In the genomic region with DNA sequence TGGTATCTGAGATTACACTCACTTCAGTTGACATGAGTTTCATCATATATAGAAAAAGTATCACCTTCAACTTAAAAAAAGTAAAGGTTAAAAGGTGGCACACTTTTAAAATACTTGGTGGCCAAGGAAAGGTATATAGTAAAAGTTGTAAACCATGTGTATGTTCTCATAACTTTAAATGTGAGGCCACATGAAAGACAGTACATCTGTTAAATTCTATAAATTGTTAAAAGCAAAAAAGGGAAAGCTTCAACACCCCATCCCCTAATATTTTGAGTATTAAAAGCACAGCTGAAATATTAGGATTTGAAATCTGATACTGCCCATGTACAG, we compare ENCODE assay signal across 8 cellular contexts. TPM values are rescaled to one million over a fixed set of nuclear protein-coding genes. Genes with fewer than 3 reads are reported as not detected.
A peak's percentile ranks its signal among the peaks of the same experiment; 100 is the strongest.
DNase-seq lines count a peak whose midpoint lies in the region; ATAC-seq and TF ChIP-seq lines count a peak whose summit lies in the region.

No MANE protein-coding gene starts in this region.

- H3K4me1 ChIP-seq in A673 (ENCODE audit: insufficient read depth, low read length, poor library complexity, severe bottlenecking), result peaks cover 55% of the 10 kb centered on the region

- peak overlapping the region; percentile 90 to 98 (median 94) for H3K4me3 Mint-ChIP-seq in IgD-negative memory B cell
- H3K4me3 Mint-ChIP-seq in central memory CD8-positive, alpha-beta T cell, result peak overlapping the region; percentile 93
- H3K4me3 Mint-ChIP-seq in naive thymus-derived CD8-positive, alpha-beta T cell, result peak overlapping the region; percentile 90 to 99 (median 92)

- H3K4me1 Mint-ChIP-seq in IgD-negative memory B cell, result peaks cover 60 to 76% (median 61%) of the 10 kb centered on the region in 3 donors
- peaks cover 73% of the 10 kb centered on the region for H3K4me1 Mint-ChIP-seq in central memory CD8-positive, alpha-beta T cell
- H3K4me1 Mint-ChIP-seq in naive thymus-derived CD8-positive, alpha-beta T cell, result peaks cover 37 to 82% (median 73%) of the 10 kb centered on the region in 4 donors

- intact Hi-C loops in A673 (cut with micrococcal nuclease; ENCODE audit: unreplicated experiment), result loop anchor here (5.0 to 10.0 kb wide), 2 partner anchors 478 to 490 kb away; no protein-coding TSS in a partner anchor

- peak overlapping the region; percentile 58 for H3K4me3 ChIP-seq in A673 (ENCODE audit: low read depth, low read length, poor library complexity, severe bottlenecking)

- BruUV-seq in A673 (replicated peaks; lab: Mats Ljungman, UMichigan), result no TSS peak

- peak overlapping the region; percentile 82 for H3K27ac ChIP-seq in A673 (ENCODE audit: low read depth, low read length, poor library complexity, severe bottlenecking)

- peaks cover 0 to 1% (median 0%) of the 10 kb centered on the region in 3 donors for H3K9me3 Mint-ChIP-seq in IgD-negative memory B cell
- H3K9me3 Mint-ChIP-seq in central memory CD8-positive, alpha-beta T cell, result no peaks in the 10 kb centered on the region
- peaks cover 0 to 4% (median 0%) of the 10 kb centered on the region in 9 donors for H3K9me3 Mint-ChIP-seq in naive thymus-derived CD8-positive, alpha-beta T cell

- H3K27ac Mint-ChIP-seq in IgD-negative memory B cell, result peak overlapping the region in 2 of 3 donors; percentile 89 to 98
- peak overlapping the region; percentile 59 for H3K27ac Mint-ChIP-seq in central memory CD8-positive, alpha-beta T cell (ENCODE audit: low read depth)
- peak overlapping the region; percentile 69 to 98 (median 86) for H3K27ac Mint-ChIP-seq in naive thymus-derived CD8-positive, alpha-beta T cell

- peaks cover 43% of the 10 kb centered on the region for H3K36me3 ChIP-seq in A673 (ENCODE audit: insufficient read depth, low read length, poor library complexity, severe bottlenecking)

- no peaks in the 10 kb centered on the region for H3K27me3 Mint-ChIP-seq in IgD-negative memory B cell
- H3K27me3 Mint-ChIP-seq in central memory CD8-positive, alpha-beta T cell, result no peaks in the 10 kb centered on the region
- H3K27me3 Mint-ChIP-seq in naive thymus-derived CD8-positive, alpha-beta T cell, result no peaks in the 10 kb centered on the region

- no peaks in the 10 kb centered on the region for H3K9me3 ChIP-seq in A673 (ENCODE audit: low read depth, low read length, poor library complexity, severe bottlenecking)

- CTCF ChIA-PET in A673 (lab: Charles Lee), result no interaction called here

- peaks cover 9% of the 10 kb centered on the region for H3K36me3 Mint-ChIP-seq in IgD-negative memory B cell
- H3K36me3 Mint-ChIP-seq in central memory CD8-positive, alpha-beta T cell (ENCODE audit: insufficient read depth), result peaks cover 53% of the 10 kb centered on the region
- peaks cover 16 to 49% (median 25%) of the 10 kb centered on the region in 3 donors for H3K36me3 Mint-ChIP-seq in naive thymus-derived CD8-positive, alpha-beta T cell

- DNase-seq in A673 (ENCODE audit: low spot score) (no peak), putamen (ENCODE audit: low spot score) (no peak), T-helper 9 cell (no peak)
- DNase-seq in central memory CD8-positive, alpha-beta T cell (ENCODE audit: low spot score in 2 of 2), result no peak
- no peak for DNase-seq in naive thymus-derived CD8-positive, alpha-beta T cell
- no peak for DNase-seq in stimulated activated CD4-positive, alpha-beta T cell treated with anti-CD3 and anti-CD28 coated beads, Interleukin-1b, Interleukin-23, amount 100 ng/mL, for 48 hours

- TF ChIP-seq CTCF in A673 (conservative IDR thresholded peaks at IDR 0.05; ENCODE audit: low read depth, low read length), result no peak

- H3K27me3 ChIP-seq in A673 (replicated peaks; ENCODE audit: insufficient read depth, low read depth, low read length, poor library complexity), result no peaks in the 10 kb centered on the region

- ATAC-seq in central memory CD8-positive, alpha-beta T cell (replicated peaks; ENCODE audit: extremely low read depth, poor library complexity, severe bottlenecking), result no peak
- ATAC-seq in naive thymus-derived CD8-positive, alpha-beta T cell, result no peak
- ATAC-seq in GM18520 (IDR thresholded peaks at IDR 0.05; ENCODE audit: unreplicated experiment), result no peak

- POLR2A ChIA-PET in A673 (lab: Charles Lee; ENCODE audit: low non-redundant PET), result interaction anchor here (0.5 to 0.6 kb wide), 2 partner anchors 394 to 491 kb away, joined by 3 read pairs; no protein-coding TSS in a partner anchor
- POLR2A ChIA-PET in naive thymus-derived CD8-positive, alpha-beta T cell (lab: Charles Lee), result interaction anchor here (2.8 kb wide), 1 partner anchor 121 kb away, joined by 17 read pairs; no protein-coding TSS in a partner anchor

RNA-seq across cellular contexts. Expression of a gene that starts 5.6 kb away (rescaled TPM):
- 39.9 and 43.8 TPM in 2 replicates for total RNA-seq in A673 (2021)
- polyA plus RNA-seq in IgD-negative memory B cell, result 39.1 TPM
- 100 to 1,000 TPM; 165 to 183 TPM for total RNA-seq in naive thymus-derived CD8-positive, alpha-beta T cell
- polyA plus RNA-seq in naive thymus-derived CD8-positive, alpha-beta T cell, result 10 to 100 TPM; 25.8 to 51.0 (median 30.4) TPM
